ENCODE assay signal across 1 cellular context in genomic region chr2:216657086-216657855, GRCh38.
TF ChIP-seq lines count a peak whose summit lies in the region.

No MANE protein-coding gene starts in this region.

TF ChIP-seq in SK-N-SH treated with all-trans-retinoic acid at 6 μM for 48 hours, 23 proteins besides CTCF, POLR2A, EP300 and RAD21 (continued from another document):
- no peak for TF ChIP-seq CSRNP3 (CRISPR knock-in tag; IDR thresholded peaks at IDR 0.05)
TF ChIP-seq in SK-N-SH treated with all-trans-retinoic acid at 6 μM for 48 hours: peak in this region for 1.
